ENCODE assay signal across 10 cellular contexts in the genomic region with DNA sequence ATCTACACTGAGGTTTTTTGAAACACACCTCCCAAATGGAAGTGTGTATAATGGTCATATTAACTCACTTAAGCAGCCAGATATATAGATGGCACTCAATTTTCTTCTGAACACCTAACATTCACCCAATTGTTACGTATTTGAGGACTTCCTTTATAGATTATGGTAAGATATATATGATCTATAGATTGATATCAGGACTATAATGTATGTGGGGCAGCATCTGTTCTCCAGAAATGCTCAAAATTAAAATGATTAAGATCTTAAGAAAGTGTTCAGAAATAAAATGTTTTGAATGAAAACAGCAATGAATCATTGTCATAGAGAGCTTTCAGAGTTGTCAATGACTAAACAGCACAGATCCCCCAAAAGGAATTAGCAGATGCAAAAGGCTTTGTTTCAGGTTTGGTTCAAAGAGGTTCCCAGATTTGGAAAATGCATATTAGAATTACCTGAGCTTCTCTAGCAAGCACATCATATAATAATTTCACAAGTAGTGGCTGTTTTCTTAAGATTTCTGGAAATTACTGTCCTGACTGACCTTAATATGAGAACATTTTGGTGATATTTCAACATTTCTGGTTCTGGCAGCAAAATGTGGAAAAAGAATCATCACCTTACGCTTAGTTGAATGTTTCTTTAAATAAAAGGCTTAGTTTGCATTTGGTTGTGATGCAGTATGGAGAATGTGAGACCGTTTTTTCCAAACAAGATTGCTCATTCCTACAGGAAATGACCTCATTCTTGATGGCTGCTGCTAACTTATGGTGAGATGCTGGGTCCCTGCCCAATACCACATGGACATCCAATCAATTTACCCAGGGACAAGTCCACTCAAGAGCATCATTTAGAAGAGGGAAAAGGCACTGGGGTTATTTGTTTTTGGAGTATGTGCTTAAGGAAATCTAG. TPM values are rescaled to one million over a fixed set of nuclear protein-coding genes. Genes with fewer than 3 reads are reported as not detected.
A peak's percentile ranks its signal among the peaks of the same experiment; 100 is the strongest.
DNase-seq lines count a peak whose midpoint lies in the region; ATAC-seq and TF ChIP-seq lines count a peak whose summit lies in the region.
"Had no signal": no experiment of that assay in that cellular context is flagged by ENCODE, and none has a peak within 500 bp of the region (broad histone marks: within the 10 kb centered on the region; RNA-seq: fewer than 3 reads in every experiment).

No MANE protein-coding gene starts in this region.

- no peaks in the 10 kb centered on the region for H3K9me3 ChIP-seq in CD4-positive, alpha-beta T cell (ENCODE audit: control insufficient read depth, low read length)
- H3K9me3 ChIP-seq in osteoblast (ENCODE audit: low read depth, low read length) (no peaks in the 10 kb centered on the region), trophoblast cell (ENCODE audit: insufficient read depth, low read depth, low read length) (no peaks in the 10 kb centered on the region)

- peaks cover 13% of the 10 kb centered on the region for H3K79me2 ChIP-seq in osteoblast (ENCODE audit: insufficient read depth, low read length)
- no peaks in the 10 kb centered on the region for H3K79me2 ChIP-seq in trophoblast cell (ENCODE audit: control insufficient read depth, insufficient read depth, low read length, poor library complexity)
- H3K79me2 ChIP-seq: parathyroid adenoma had no signal

- H4K91ac ChIP-seq in trophoblast cell (ENCODE audit: low read depth, low read length), result no peak overlapping the region

- no peak overlapping the region for H4K12ac ChIP-seq in trophoblast cell (ENCODE audit: low read depth, low read length)

- DNase-seq in CD4-positive, alpha-beta T cell, result no peak
- DNase-seq in NCI-H2196 treated with DMSO at 0.1 percent for 48 hours (lab: John Stamatoyannopoulos, UW; ENCODE audit: unreplicated experiment) (peak; percentile 66), osteoblast (ENCODE audit: insufficient read length, low spot score, missing footprints) (peak; percentile 89), GM19240 (ENCODE audit: insufficient read length, low spot score) (no peak), trophoblast cell (no peak)
- no peak for DNase-seq in stimulated activated CD4-positive, alpha-beta T cell treated with anti-CD3 and anti-CD28 coated beads, Interleukin-2, amount 100 ng/mL, for 48 hours
- DNase-seq: activated naive CD8-positive, alpha-beta T cell treated with anti-CD3 and anti-CD28 coated beads, Interleukin-2, amount 10 ng/mL, durations not matched to agents 7 days and 5 days had no signal

- H3K4me2 ChIP-seq in osteoblast (ENCODE audit: insufficient read depth, low read length) (peak overlapping the region; percentile 0), trophoblast cell (ENCODE audit: low read length) (no peak overlapping the region)

- CTCF ChIA-PET in CD4-positive, alpha-beta T cell (lab: Charles Lee), result interaction anchor here (0.9 to 1.1 kb wide), 2 partner anchors 9 to 23 kb away, joined by 3 to 5 read pairs; no protein-coding TSS in a partner anchor

- no peak overlapping the region for H3K4ac ChIP-seq in trophoblast cell (ENCODE audit: low read depth, low read length)

- POLR2A ChIA-PET in CD4-positive, alpha-beta T cell (lab: Charles Lee), result no interaction called here

- intact Hi-C loops in CD4-positive, alpha-beta T cell (cut with DNase I, micrococcal nuclease), result no loop called here
- intact Hi-C loops in dendritic cell treated with granulocyte-macrophage colony-stimulating factor and Interleukin-4, amounts not matched to agents 40 ng/mL and 50 ng/mL, for 4 days (cut with micrococcal nuclease), result no loop called here

- H4K20me1 ChIP-seq in osteoblast (ENCODE audit: insufficient read depth, low read length), result no peaks in the 10 kb centered on the region

- no peak overlapping the region for H3K14ac ChIP-seq in trophoblast cell (ENCODE audit: low read length)

- peak overlapping the region; percentile 12 for H3K27ac Mint-ChIP-seq in CD4-positive, alpha-beta T cell
- peak overlapping the region; percentile 88 for H3K27ac Mint-ChIP-seq in dendritic cell treated with granulocyte-macrophage colony-stimulating factor and Interleukin-4, amounts not matched to agents 40 ng/mL and 50 ng/mL, for 4 days
- H3K27ac Mint-ChIP-seq: activated naive CD8-positive, alpha-beta T cell treated with anti-CD3 and anti-CD28 coated beads, Interleukin-2, amount 10 ng/mL, durations not matched to agents 7 days and 5 days had no signal

- peaks cover 90% of the 10 kb centered on the region for H3K36me3 Mint-ChIP-seq in CD4-positive, alpha-beta T cell (ENCODE audit: low read depth)
- H3K36me3 Mint-ChIP-seq in dendritic cell treated with granulocyte-macrophage colony-stimulating factor and Interleukin-4, amounts not matched to agents 40 ng/mL and 50 ng/mL, for 4 days (ENCODE audit: low read depth), result no peaks in the 10 kb centered on the region

- H3K4me1 Mint-ChIP-seq in CD4-positive, alpha-beta T cell (ENCODE audit: low read depth), result peaks cover 16% of the 10 kb centered on the region
- H3K4me1 Mint-ChIP-seq in dendritic cell treated with granulocyte-macrophage colony-stimulating factor and Interleukin-4, amounts not matched to agents 40 ng/mL and 50 ng/mL, for 4 days (ENCODE audit: low read depth), result peaks cover 24% of the 10 kb centered on the region

- WGBS in trophoblast cell (ENCODE audit: extremely low coverage, insufficient coverage, insufficient read length), result no CpG with 5 or more reads among the region's 3 CpGs

- no peak overlapping the region for H2BK12ac ChIP-seq in trophoblast cell (ENCODE audit: low read length)

- peaks cover 60% of the 10 kb centered on the region for H3K36me3 ChIP-seq in osteoblast (ENCODE audit: insufficient read depth, low read length)
- peaks cover 21 to 28% of the 10 kb centered on the region in 2 experiments for H3K36me3 ChIP-seq in trophoblast cell (ENCODE audit: control insufficient read depth in 1 of 2, insufficient read depth in 2 of 2, low read length in 2 of 2)

- H2AK5ac ChIP-seq in trophoblast cell (ENCODE audit: low read length), result no peak overlapping the region

- no peak overlapping the region for H3K27ac ChIP-seq in CD4-positive, alpha-beta T cell (ENCODE audit: low read depth, low read length)
- H3K27ac ChIP-seq in osteoblast (ENCODE audit: low read depth, low read length) (peak overlapping the region; percentile 74), trophoblast cell (ENCODE audit: low read depth, low read length) (no peak overlapping the region)
- H3K27ac ChIP-seq: parathyroid adenoma had no signal

- no peaks in the 10 kb centered on the region for H3K79me1 ChIP-seq in trophoblast cell (ENCODE audit: low read length)

- no peak for ATAC-seq in CD4-positive, alpha-beta T cell (ENCODE audit: poor library complexity)
- no peak for ATAC-seq in HG03095 (IDR thresholded peaks at IDR 0.05; ENCODE audit: unreplicated experiment)

- H3K4me3 ChIP-seq in osteoblast (ENCODE audit: insufficient read depth, low read length) (no peak overlapping the region), trophoblast cell (ENCODE audit: low read depth, low read length) (no peak overlapping the region)

- H3K27me3 ChIP-seq in CD4-positive, alpha-beta T cell (ENCODE audit: control insufficient read depth, insufficient read depth, low read length), result no peaks in the 10 kb centered on the region
- no peaks in the 10 kb centered on the region for H3K27me3 ChIP-seq in osteoblast (ENCODE audit: insufficient read depth, low read length)
- no peaks in the 10 kb centered on the region for H3K27me3 ChIP-seq in trophoblast cell (ENCODE audit: insufficient read depth, low read length)

- no peak for TF ChIP-seq CTCF in CD4-positive, alpha-beta T cell (IDR thresholded peaks at IDR 0.05)
- TF ChIP-seq CTCF in osteoblast (IDR thresholded peaks at IDR 0.05; ENCODE audit: extremely low read depth, low read depth, low read length), result no peak

- no peak overlapping the region for H3K23ac ChIP-seq in trophoblast cell (ENCODE audit: low read length)

- no peaks in the 10 kb centered on the region for H3K9me3 Mint-ChIP-seq in CD4-positive, alpha-beta T cell
- no peaks in the 10 kb centered on the region for H3K9me3 Mint-ChIP-seq in dendritic cell treated with granulocyte-macrophage colony-stimulating factor and Interleukin-4, amounts not matched to agents 40 ng/mL and 50 ng/mL, for 4 days
- H3K9me3 Mint-ChIP-seq: activated naive CD8-positive, alpha-beta T cell treated with anti-CD3 and anti-CD28 coated beads, Interleukin-2, amount 10 ng/mL, durations not matched to agents 7 days and 5 days had no signal

- no peak overlapping the region for H3K9ac ChIP-seq in trophoblast cell (ENCODE audit: low read length)
- H3K9ac ChIP-seq: parathyroid adenoma had no signal

- no peak overlapping the region for H2BK5ac ChIP-seq in trophoblast cell (ENCODE audit: low read depth, low read length, poor library complexity)

- H3K18ac ChIP-seq in trophoblast cell (ENCODE audit: low read length), result no peak overlapping the region

- no peak overlapping the region for H2BK120ac ChIP-seq in trophoblast cell (ENCODE audit: insufficient read depth, low read length, poor library complexity)

- no peak overlapping the region for H4K8ac ChIP-seq in trophoblast cell (ENCODE audit: low read depth, low read length)

- H3K4me1 ChIP-seq in osteoblast (ENCODE audit: insufficient read depth, low read length) (peaks cover 26% of the 10 kb centered on the region), trophoblast cell (ENCODE audit: control insufficient read depth in 1 of 2, insufficient read depth in 2 of 2, low read length in 2 of 2) (no peaks in the 10 kb centered on the region)

- H3K27me3 Mint-ChIP-seq in CD4-positive, alpha-beta T cell, result no peaks in the 10 kb centered on the region
- H3K27me3 Mint-ChIP-seq in dendritic cell treated with granulocyte-macrophage colony-stimulating factor and Interleukin-4, amounts not matched to agents 40 ng/mL and 50 ng/mL, for 4 days, result no peaks in the 10 kb centered on the region
- H3K27me3 Mint-ChIP-seq: activated naive CD8-positive, alpha-beta T cell treated with anti-CD3 and anti-CD28 coated beads, Interleukin-2, amount 10 ng/mL, durations not matched to agents 7 days and 5 days had no signal

- no peak overlapping the region for H3K4me3 Mint-ChIP-seq in CD4-positive, alpha-beta T cell
- no peak overlapping the region for H3K4me3 Mint-ChIP-seq in dendritic cell treated with granulocyte-macrophage colony-stimulating factor and Interleukin-4, amounts not matched to agents 40 ng/mL and 50 ng/mL, for 4 days
- H3K4me3 Mint-ChIP-seq: activated naive CD8-positive, alpha-beta T cell treated with anti-CD3 and anti-CD28 coated beads, Interleukin-2, amount 10 ng/mL, durations not matched to agents 7 days and 5 days had no signal

- H2AFZ ChIP-seq in osteoblast (ENCODE audit: low read length) (no peak overlapping the region), trophoblast cell (ENCODE audit: insufficient read depth, low read length, poor library complexity) (no peak overlapping the region)
- H2AFZ ChIP-seq: parathyroid adenoma had no signal

RNA-seq across cellular contexts. Expression of a gene that starts 31.5 kb away (rescaled TPM):
- total RNA-seq in CD4-positive, alpha-beta T cell, result 10 to 100 TPM; 23.6 to 24.8 TPM
- 23.6 and 23.9 TPM in 2 replicates for total RNA-seq in osteoblast
- polyA plus RNA-seq in trophoblast cell (2013), result 17.6 and 19.0 TPM in 2 replicates

Comparison
In these comparisons a context has a peak if more than half of its experiments do, and no peak if none do; other contexts are left out.
1. DNase-seq: peak in NCI-H2196 treated with DMSO at 0.1 percent for 48 hours (single experiment) and osteoblast (single experiment); none in CD4-positive, alpha-beta T cell (0 of 10), stimulated activated CD4-positive, alpha-beta T cell treated with anti-CD3 and anti-CD28 coated beads, Interleukin-2, amount 100 ng/mL, for 48 hours (0 of 2), GM19240 (single experiment) and trophoblast cell (0 of 2).